Comparison of ENCODE assay signal across 8 cellular contexts in genomic region chr4:54961357-54961975, GRCh38.
DNase-seq lines count a peak whose midpoint lies in the region; ATAC-seq, FAIRE-seq and TF ChIP-seq lines count a peak whose summit lies in the region.

No MANE protein-coding gene starts in this region.

- peak; percentile 62 for TF ChIP-seq CTCF in AG09319 (IDR thresholded peaks at IDR 0.05; ENCODE audit: low read depth, low read length)
- TF ChIP-seq CTCF in GM13977 (IDR thresholded peaks at IDR 0.05; ENCODE audit: extremely low read depth, insufficient read depth, missing control alignments): peak; percentile 50
- TF ChIP-seq CTCF in ascending aorta (IDR thresholded peaks at IDR 0.05): peak in 2 of 3 experiments; percentile 27 to 51
- peak; percentile 54 for TF ChIP-seq CTCF in kidney (IDR thresholded peaks at IDR 0.05; ENCODE audit: borderline replicate concordance, extremely low read depth, insufficient read depth)

- no peak overlapping the region for H3K9ac ChIP-seq in kidney (ENCODE audit: low read length in 2 of 2)

- H3K4me1 Mint-ChIP-seq in T-helper 2 cell treated with Interferon-gamma antibody and Interleukin-4, amounts not matched to agents 5 μg/mL and 100 μg/mL, for 36 hours (ENCODE audit: low read depth): peaks cover 3% of the 10 kb centered on the region

- H3K27me3 Mint-ChIP-seq in T-helper 2 cell treated with Interferon-gamma antibody and Interleukin-4, amounts not matched to agents 5 μg/mL and 100 μg/mL, for 36 hours (ENCODE audit: low read depth): peaks cover 3% of the 10 kb centered on the region

- no peak for ATAC-seq in HG03097 (IDR thresholded peaks at IDR 0.05; ENCODE audit: low FRiP score, unreplicated experiment)

- no peak overlapping the region for H3K27ac Mint-ChIP-seq in T-helper 2 cell treated with Interferon-gamma antibody and Interleukin-4, amounts not matched to agents 5 μg/mL and 100 μg/mL, for 36 hours

- H3K27me3 ChIP-seq in ascending aorta: no peaks in the 10 kb centered on the region

- H3K4me1 ChIP-seq in ascending aorta (no peaks in the 10 kb centered on the region), kidney (ENCODE audit: control insufficient read depth in 1 of 2, insufficient read depth in 1 of 2, low read depth in 1 of 2, low read length in 2 of 2) (no peaks in the 10 kb centered on the region)

- H3K4me3 Mint-ChIP-seq in T-helper 2 cell treated with Interferon-gamma antibody and Interleukin-4, amounts not matched to agents 5 μg/mL and 100 μg/mL, for 36 hours: no peak overlapping the region

- H3K9me3 ChIP-seq in ascending aorta (no peaks in the 10 kb centered on the region), kidney (ENCODE audit: control insufficient read depth in 1 of 2, low read length in 2 of 2) (no peaks in the 10 kb centered on the region)

- H3K9me3 Mint-ChIP-seq in T-helper 2 cell treated with Interferon-gamma antibody and Interleukin-4, amounts not matched to agents 5 μg/mL and 100 μg/mL, for 36 hours: no peaks in the 10 kb centered on the region

- H3K27ac ChIP-seq in ascending aorta (no peak overlapping the region), kidney (ENCODE audit: low read depth in 2 of 2, low read length in 2 of 2) (no peak overlapping the region)

- H3K36me3 ChIP-seq in ascending aorta (no peaks in the 10 kb centered on the region), kidney (ENCODE audit: control insufficient read depth in 1 of 2, insufficient read depth in 2 of 2, low read length in 2 of 2) (no peaks in the 10 kb centered on the region)

- intact Hi-C loops in ascending aorta (cut with DNase I) (loop anchor here (2.0 kb wide), 1 partner anchor 639 kb away; no protein-coding TSS in a partner anchor), kidney (cut with DNase I) (no loop called here)

- no peak overlapping the region for H3K4me3 ChIP-seq in ascending aorta
- H3K4me3 ChIP-seq in kidney (ENCODE audit: low read length in 2 of 2): no peak overlapping the region

- DNase-seq in AG09319 (ENCODE audit: extremely low read depth, low read depth) (no peak), GM13977 (ENCODE audit: low spot score) (peak; percentile 17), NCI-H2029 (lab: John Stamatoyannopoulos, UW) (peak; percentile 43), ascending aorta (ENCODE audit: low spot score in 2 of 2) (no peak), kidney (no peak), KG1 (lab: John Stamatoyannopoulos, UW) (no peak)
- DNase-seq in T-helper 2 cell treated with Interferon-gamma antibody and Interleukin-4, amounts not matched to agents 5 μg/mL and 100 μg/mL, for 36 hours (ENCODE audit: low spot score): no peak

- H3K36me3 Mint-ChIP-seq in T-helper 2 cell treated with Interferon-gamma antibody and Interleukin-4, amounts not matched to agents 5 μg/mL and 100 μg/mL, for 36 hours (ENCODE audit: low read depth): no peaks in the 10 kb centered on the region

- FAIRE-seq in kidney (lab: Jason Lieb, UNC): no peak

- in situ Hi-C loops in GM13977 (cut with MboI; ENCODE audit: low pct_unique_long_range_greater_than_20kb, low sequenced_read_pairs, unreplicated experiment): loop anchor here (25.0 kb wide), 1 partner anchor 274 kb away; no protein-coding TSS in a partner anchor

Comparison
In these comparisons a context has a peak if more than half of its experiments do, and no peak if none do; other contexts are left out.
1. DNase-seq: peak in GM13977 (single experiment) and NCI-H2029 (single experiment); none in AG09319 (single experiment), ascending aorta (0 of 2), kidney (single experiment), KG1 (single experiment) and T-helper 2 cell treated with Interferon-gamma antibody and Interleukin-4, amounts not matched to agents 5 μg/mL and 100 μg/mL, for 36 hours (single experiment).
2. Peak in every context shown above with its lines, with median percentiles within 50 percentile points of each other: CTCF ChIP-seq.